10 cellular contexts compared by ENCODE assay signal in genomic region chr1:54716299-54717047, GRCh38. TPM values are rescaled to one million over a fixed set of nuclear protein-coding genes. Genes with fewer than 3 reads are reported as not detected.
DNase-seq lines count a peak whose midpoint lies in the region; ATAC-seq, FAIRE-seq and TF ChIP-seq lines count a peak whose summit lies in the region.
"Had no signal": no experiment of that assay in that cellular context is flagged by ENCODE, and none has a peak within 500 bp of the region (broad histone marks: within the 10 kb centered on the region; RNA-seq: fewer than 3 reads in every experiment).

No MANE protein-coding gene starts in this region.

- no peak for FAIRE-seq in frontal cortex (lab: Jason Lieb, UNC)
- FAIRE-seq: A204.1, colon had no signal

- peaks cover 36% of the 10 kb centered on the region for H3K36me3 ChIP-seq in OCI-LY1 (ENCODE audit: insufficient read depth, low read length)

- H3K27me3 Mint-ChIP-seq in effector memory CD8-positive, alpha-beta T cell, result no peaks in the 10 kb centered on the region
- H3K27me3 Mint-ChIP-seq in neural crest cell (ENCODE audit: low read depth), result peaks cover 20% of the 10 kb centered on the region

- peaks cover 16% of the 10 kb centered on the region for H3K4me1 ChIP-seq in OCI-LY1 (ENCODE audit: insufficient read depth, low read length, severe bottlenecking)

- H3K4me3 ChIP-seq in OCI-LY1 (ENCODE audit: low read depth, low read length, poor library complexity, severe bottlenecking), result peak overlapping the region; percentile 85

- no peaks in the 10 kb centered on the region for H3K9me3 Mint-ChIP-seq in effector memory CD8-positive, alpha-beta T cell
- no peaks in the 10 kb centered on the region for H3K9me3 Mint-ChIP-seq in neural crest cell

- H3K27ac Mint-ChIP-seq in effector memory CD8-positive, alpha-beta T cell, result peak overlapping the region; percentile 22 to 38
- H3K27ac Mint-ChIP-seq in neural crest cell (ENCODE audit: unreplicated experiment), result peak overlapping the region; percentile 43

- H3F3A ChIP-seq in OCI-LY1 (ENCODE audit: insufficient read depth, low read length), result 0 out of 2 replicates have a peak, but pooled peaks cover 3% of the 10 kb centered on the region

- no peaks in the 10 kb centered on the region for H3K9me3 ChIP-seq in OCI-LY1 (ENCODE audit: low read length)

- peak overlapping the region; percentile 88 to 91 for H3K4me3 Mint-ChIP-seq in effector memory CD8-positive, alpha-beta T cell
- H3K4me3 Mint-ChIP-seq in neural crest cell, result peak overlapping the region; percentile 90

- H3K9me2 ChIP-seq in OCI-LY1 (ENCODE audit: low read depth, low read length), result no peaks in the 10 kb centered on the region

- peak overlapping the region; percentile 86 for H3K9ac ChIP-seq in OCI-LY1 (ENCODE audit: low read length)

- no peak for TF ChIP-seq CTCF in OCI-LY1 (IDR thresholded peaks at IDR 0.05; ENCODE audit: low read length)
- no peak for TF ChIP-seq CTCF in neural crest cell (conservative IDR thresholded peaks at IDR 0.05)

- peak overlapping the region; percentile 93 for H3K4me2 ChIP-seq in OCI-LY1 (ENCODE audit: low read length)

- ATAC-seq in effector memory CD8-positive, alpha-beta T cell (replicated peaks), result no peak
- no peak for ATAC-seq in GM21825 (IDR thresholded peaks at IDR 0.05; ENCODE audit: unreplicated experiment)

- DNase-seq in DMS53 (lab: John Stamatoyannopoulos, UW) (peak; percentile 68), DMS53 treated with DMSO at 0.1 percent for 48 hours (lab: John Stamatoyannopoulos, UW; ENCODE audit: unreplicated experiment) (no peak), neural crest cell (ENCODE audit: low read depth, low spot score) (no peak), GM19240 (ENCODE audit: insufficient read length, low spot score) (no peak), frontal cortex (ENCODE audit: low spot score in 2 of 2) (no peak)
- no peak for DNase-seq in effector memory CD8-positive, alpha-beta T cell

- peaks cover 22 to 32% of the 10 kb centered on the region in 2 donors for H3K4me1 Mint-ChIP-seq in effector memory CD8-positive, alpha-beta T cell (ENCODE audit: low read depth in 2 of 2)
- H3K4me1 Mint-ChIP-seq in neural crest cell, result peaks cover 20% of the 10 kb centered on the region

- H4K20me1 ChIP-seq in OCI-LY1 (ENCODE audit: insufficient read depth, low read length), result no peaks in the 10 kb centered on the region

- no peak overlapping the region for H2AFZ ChIP-seq in OCI-LY1 (ENCODE audit: low read length)

- H3K36me3 Mint-ChIP-seq in effector memory CD8-positive, alpha-beta T cell (ENCODE audit: insufficient read depth), result peaks cover 19% of the 10 kb centered on the region
- H3K36me3 Mint-ChIP-seq in neural crest cell (ENCODE audit: low read depth), result peaks cover 6% of the 10 kb centered on the region

- H3K79me2 ChIP-seq in OCI-LY1 (ENCODE audit: insufficient read depth, low read length), result peaks cover 14% of the 10 kb centered on the region

- H3K27ac ChIP-seq in OCI-LY1 (ENCODE audit: low read depth, low read length, poor library complexity, severe bottlenecking), result no peak overlapping the region

- 0 out of 2 replicates have a peak, but pooled peaks cover 2% of the 10 kb centered on the region for H3K27me3 ChIP-seq in OCI-LY1 (ENCODE audit: insufficient read depth, low read length)

RNA-seq across cellular contexts. Expression of gene TTC4, which starts 0.8 kb away (rescaled TPM):
- total RNA-seq in neural crest cell, result 27.9 and 28.5 TPM in 2 replicates
- total RNA-seq in frontal cortex, result 20.0 TPM

RNA-seq across cellular contexts. Expression of gene PARS2, which starts 47.9 kb away (rescaled TPM):
- total RNA-seq in neural crest cell, result 7.1 and 8.2 TPM in 2 replicates
- total RNA-seq in frontal cortex, result 3.3 TPM
